26 cellular contexts compared by ENCODE assay signal in the genomic region with DNA sequence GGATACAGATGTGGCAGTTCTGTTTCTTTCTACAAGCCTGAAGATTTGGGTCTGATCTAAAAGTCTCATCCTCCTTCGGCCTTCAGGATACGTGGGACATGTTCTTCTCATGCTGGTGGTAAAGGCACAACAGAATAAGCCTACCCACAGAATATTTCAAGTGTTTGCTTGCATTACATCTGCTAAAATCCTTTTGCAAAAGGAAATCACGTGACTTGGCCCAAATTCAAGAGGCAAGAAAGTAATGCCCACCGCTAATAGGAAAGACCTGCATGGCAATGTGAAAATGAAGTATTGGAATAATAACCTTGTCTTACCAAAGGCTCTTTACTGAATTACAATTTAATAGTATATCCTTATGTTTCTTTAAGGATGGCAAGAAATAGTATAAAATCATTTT.
"Had no signal": no experiment of that assay in that cellular context is flagged by ENCODE, and none has a peak within 500 bp of the region (broad histone marks: within the 10 kb centered on the region; RNA-seq: fewer than 3 reads in every experiment).

No MANE protein-coding gene starts in this region.

- H3K4me3 ChIP-seq: left lung, lower lobe of right lung, pancreas, prostate gland, sigmoid colon, spleen, suprapubic skin, tibial nerve, uterus had no signal

- H3K9me3 ChIP-seq: lower lobe of right lung, pancreas, prostate gland, sigmoid colon, suprapubic skin, uterus had no signal

- H3K27me3 ChIP-seq: left lung, pancreas, sigmoid colon, spleen, suprapubic skin, tibial nerve, uterus had no signal

- H3K4me3 Mint-ChIP-seq: naive thymus-derived CD8-positive, alpha-beta T cell; nephron; neural crest cell; stimulated activated effector memory CD8-positive, alpha-beta T cell treated with anti-CD3 and anti-CD28 coated beads, Interleukin-12 subunit alpha, Interleukin-12 subunit beta, amount 100 ng/mL, for 72 hours; stimulated activated naive CD8-positive, alpha-beta T cell treated with anti-CD3 and anti-CD28 coated beads, Interleukin-15, Interleukin-2, amounts not matched to agents 100 ng/mL and 50 ng/mL, for 24 hours; type B pancreatic cell had no signal

- H3K4me1 ChIP-seq: prostate gland, suprapubic skin, uterus had no signal

- H3K36me3 Mint-ChIP-seq: stimulated activated effector memory CD8-positive, alpha-beta T cell treated with anti-CD3 and anti-CD28 coated beads, Interleukin-12 subunit alpha, Interleukin-12 subunit beta, amount 100 ng/mL, for 72 hours; type B pancreatic cell had no signal

- H3K27ac Mint-ChIP-seq: naive thymus-derived CD8-positive, alpha-beta T cell; stimulated activated effector memory CD8-positive, alpha-beta T cell treated with anti-CD3 and anti-CD28 coated beads, Interleukin-12 subunit alpha, Interleukin-12 subunit beta, amount 100 ng/mL, for 72 hours; stimulated activated naive CD8-positive, alpha-beta T cell treated with anti-CD3 and anti-CD28 coated beads, Interleukin-15, Interleukin-2, amounts not matched to agents 100 ng/mL and 50 ng/mL, for 24 hours; type B pancreatic cell had no signal

- ATAC-seq: left colon; left lung; lower lobe of right lung; naive thymus-derived CD8-positive, alpha-beta T cell; pancreas; right cardiac atrium; stimulated activated effector memory CD8-positive, alpha-beta T cell treated with anti-CD3 and anti-CD28 coated beads, Interleukin-12 subunit alpha, Interleukin-12 subunit beta, amount 100 ng/mL, for 72 hours had no signal

- FAIRE-seq: kidney, pancreas, small intestine had no signal

- H3K4me1 Mint-ChIP-seq: stimulated activated effector memory CD8-positive, alpha-beta T cell treated with anti-CD3 and anti-CD28 coated beads, Interleukin-12 subunit alpha, Interleukin-12 subunit beta, amount 100 ng/mL, for 72 hours had no signal

- H3K27me3 Mint-ChIP-seq: naive thymus-derived CD8-positive, alpha-beta T cell; stimulated activated naive CD8-positive, alpha-beta T cell treated with anti-CD3 and anti-CD28 coated beads, Interleukin-15, Interleukin-2, amounts not matched to agents 100 ng/mL and 50 ng/mL, for 24 hours had no signal

- DNase-seq: kidney; left colon; left lung; lower lobe of right lung; mammary epithelial cell; mesenchymal stem cell; naive thymus-derived CD8-positive, alpha-beta T cell; nucleus accumbens; pancreas; posterior cingulate gyrus; retina; right cardiac atrium; sigmoid colon; small intestine; spleen; stimulated activated CD4-positive, alpha-beta T cell treated with anti-CD3 and anti-CD28 coated beads, Interleukin-4, amount 100 ng/mL, for 24 hours; stimulated activated naive CD4-positive, alpha-beta T cell; uterus had no signal

- H3K9me3 Mint-ChIP-seq: stimulated activated effector memory CD8-positive, alpha-beta T cell treated with anti-CD3 and anti-CD28 coated beads, Interleukin-12 subunit alpha, Interleukin-12 subunit beta, amount 100 ng/mL, for 72 hours; stimulated activated naive CD8-positive, alpha-beta T cell treated with anti-CD3 and anti-CD28 coated beads, Interleukin-15, Interleukin-2, amounts not matched to agents 100 ng/mL and 50 ng/mL, for 24 hours had no signal

- H3K36me3 ChIP-seq: left lung, lower lobe of right lung, pancreas, prostate gland, sigmoid colon, spleen, suprapubic skin, tibial nerve, uterus had no signal

- H3K27ac ChIP-seq: left lung, lower lobe of right lung, pancreas, prostate gland, sigmoid colon, spleen, suprapubic skin, uterus had no signal
